In genomic region chr17:34584805-34585416, GRCh38 we compare ENCODE assay signal across 10 cellular contexts. TPM values are rescaled to one million over a fixed set of nuclear protein-coding genes. Genes with fewer than 3 reads are reported as not detected.
DNase-seq lines count a peak whose midpoint lies in the region; ATAC-seq, FAIRE-seq and TF ChIP-seq lines count a peak whose summit lies in the region.
"Had no signal": no experiment of that assay in that cellular context is flagged by ENCODE, and none has a peak within 500 bp of the region (broad histone marks: within the 10 kb centered on the region; RNA-seq: fewer than 3 reads in every experiment).

No MANE protein-coding gene starts in this region.

- H3K4me1 ChIP-seq in BE2C (peaks cover 6% of the 10 kb centered on the region), keratinocyte (ENCODE audit: control insufficient read depth, extremely low read depth, insufficient read depth, low read length) (peaks cover 3% of the 10 kb centered on the region), adrenal gland (replicated peaks in 1 of 2) (peaks cover 3 to 22% of the 10 kb centered on the region in 2 donors)

- no peak overlapping the region for H3K27ac ChIP-seq in keratinocyte (ENCODE audit: control insufficient read depth, insufficient read depth, low read length)
- no peak overlapping the region for H3K27ac ChIP-seq in adrenal gland
- H3K27ac ChIP-seq: KMS-11 had no signal

- H3K9me3 ChIP-seq in BE2C = no peaks in the 10 kb centered on the region
- no peaks in the 10 kb centered on the region for H3K9me3 ChIP-seq in keratinocyte (ENCODE audit: control insufficient read depth, low read depth, low read length)
- no peaks in the 10 kb centered on the region for H3K9me3 ChIP-seq in adrenal gland (replicated peaks in 1 of 3)

- no peak for ATAC-seq in GM21515 (IDR thresholded peaks at IDR 0.05; ENCODE audit: unreplicated experiment)

- H3K4me3 ChIP-seq in BE2C (ENCODE audit: low read depth, low read length) (no peak overlapping the region), keratinocyte (ENCODE audit: control insufficient read depth in 2 of 3, extremely low read depth in 1 of 3, insufficient read depth in 2 of 3, low read depth in 1 of 3, low read length in 3 of 3) (no peak overlapping the region), adrenal gland (no peak overlapping the region)

- no peak overlapping the region for H3K9ac ChIP-seq in keratinocyte (ENCODE audit: control insufficient read depth, extremely low read depth, insufficient read depth, low read length)
- H3K9ac ChIP-seq: KMS-11 had no signal

- no peaks in the 10 kb centered on the region for H3K36me3 Mint-ChIP-seq in HFFc6 (ENCODE audit: low read depth)
- H3K36me3 Mint-ChIP-seq: immature natural killer cell had no signal

- H3K9me3 Mint-ChIP-seq in HFFc6 = no peaks in the 10 kb centered on the region
- H3K9me3 Mint-ChIP-seq: immature natural killer cell had no signal

- TF ChIP-seq POLR2A in adrenal gland (IDR thresholded peaks at IDR 0.05) = no peak

- DNase-seq in BE2C = peak; percentile 71
- peak; percentile 41 for DNase-seq in HFFc6
- peak; percentile 69 for DNase-seq in SK-N-DZ (ENCODE audit: low spot score)
- DNase-seq in keratinocyte (ENCODE audit: low read depth, low spot score) = no peak
- no peak for DNase-seq in stimulated activated naive CD4-positive, alpha-beta T cell treated with Interleukin-2 at 50 U/mL for 16 hours (lab: John Stamatoyannopoulos, UW)
- no peak for DNase-seq in HK-2 (ENCODE audit: unreplicated experiment)
- no peak for DNase-seq in adrenal gland

- H3K27me3 ChIP-seq in BE2C (peaks cover 50% of the 10 kb centered on the region), keratinocyte (ENCODE audit: control insufficient read depth, extremely low read depth, insufficient read depth, low read length) (peaks cover 61% of the 10 kb centered on the region), adrenal gland (peaks cover 44% of the 10 kb centered on the region)

- TF ChIP-seq CTCF in BE2C (IDR thresholded peaks at IDR 0.05; ENCODE audit: low read depth, low read length) (peak; percentile 62), HFFc6 (IDR thresholded peaks at IDR 0.05) (peak; percentile 54; the same call in 1 of the 2 replicates), keratinocyte (optimal IDR thresholded peaks at IDR 0.05 in 1 of 3, IDR thresholded peaks at IDR 0.05 in 1 of 3, conservative IDR thresholded peaks at IDR 0.05 in 1 of 3; ENCODE audit: extremely low read depth in 1 of 3, insufficient read depth in 2 of 3, low read length in 3 of 3) (peak; percentile 35 to 43 (median 38)), adrenal gland (IDR thresholded peaks at IDR 0.05) (peak in 3 of 6 experiments; percentile 11 to 21 (median 18))

- H3K27ac Mint-ChIP-seq in HFFc6 = no peak overlapping the region
- H3K27ac Mint-ChIP-seq: immature natural killer cell had no signal

- H3K36me3 ChIP-seq in BE2C = no peaks in the 10 kb centered on the region
- H3K36me3 ChIP-seq in keratinocyte (ENCODE audit: control insufficient read depth in 2 of 2, extremely low read depth in 1 of 2, insufficient read depth in 2 of 2, low read length in 2 of 2) = no peaks in the 10 kb centered on the region
- no peaks in the 10 kb centered on the region for H3K36me3 ChIP-seq in adrenal gland (replicated peaks in 1 of 2)

- no peaks in the 10 kb centered on the region for H4K20me1 ChIP-seq in keratinocyte (ENCODE audit: control insufficient read depth, extremely low read depth, insufficient read depth, low read length)

- no peak overlapping the region for H3K4me3 Mint-ChIP-seq in HFFc6
- H3K4me3 Mint-ChIP-seq: immature natural killer cell had no signal

- H2AFZ ChIP-seq in keratinocyte (ENCODE audit: control insufficient read depth, low read length) = no peak overlapping the region

- H3K9me1 ChIP-seq in keratinocyte (ENCODE audit: control insufficient read depth, extremely low read depth, insufficient read depth, low read length) = no peaks in the 10 kb centered on the region

- FAIRE-seq in keratinocyte (lab: Jason Lieb, UNC) = no peak

- H3K4me2 ChIP-seq in keratinocyte (ENCODE audit: control insufficient read depth, extremely low read depth, insufficient read depth, low read depth, low read length) = no peak overlapping the region
- H3K4me2 ChIP-seq: KMS-11 had no signal

- no peaks in the 10 kb centered on the region for H3K79me2 ChIP-seq in keratinocyte (ENCODE audit: control insufficient read depth, insufficient read depth, low read length)

- WGBS in adrenal gland, 4 donors = 31 to 46% (median 36%) methylated on average over 9 to 12 of the region's 12 CpGs

- intact Hi-C loops in adrenal gland (cut with DNase I) = no loop called here

- no peaks in the 10 kb centered on the region for H3K4me1 Mint-ChIP-seq in HFFc6 (ENCODE audit: low read depth)

- dilution Hi-C loops in keratinocyte (cut with MboI; ENCODE audit: extremely low pct_ligation_motif_present, low sequenced_read_pairs) = no loop called here

- peaks cover 46% of the 10 kb centered on the region for H3K27me3 Mint-ChIP-seq in HFFc6 (ENCODE audit: insufficient read depth)

RNA-seq across cellular contexts. Expression of gene TMEM132E, which starts 5.5 kb away (rescaled TPM):
- 41.4 TPM for polyA plus RNA-seq in BE2C (2012; ENCODE audit: insufficient read depth, insufficient read length, low read depth)
- not detected for total RNA-seq in HFFc6 (2021; fragmentation: NEBNext Ultra II Directional; extraction: Animal tissue kit (Norgen Biotek cat#: 25700))
- polyA plus RNA-seq in SK-N-DZ (2014; cell fraction: cytosol; rRNA removed) = 17.8 and 23.5 TPM in 2 replicates
- polyA plus RNA-seq in SK-N-DZ (2014; cell fraction: nucleus; rRNA removed) = 29.9 and 41.7 TPM in 2 replicates
- polyA plus RNA-seq in keratinocyte (not detected in 3 replicates), adrenal gland (under 1 TPM; 0.07 to 0.24 (median 0.11) TPM)
- not detected for polyA plus RNA-seq in keratinocyte (2011; ENCODE audit: low read depth)
- polyA plus RNA-seq in keratinocyte (2011; cell fraction: cytosol; rRNA removed) = not detected in 2 replicates
- not detected in 2 replicates for polyA plus RNA-seq in keratinocyte (2011; cell fraction: nucleus; rRNA removed)
- not detected in 2 replicates for polyA plus RNA-seq in keratinocyte (2012; ENCODE audit: low replicate concordance)
- not detected in 3 replicates for polyA minus RNA-seq in keratinocyte
- polyA minus RNA-seq in keratinocyte (2011; cell fraction: cytosol; rRNA and poly(A)+ RNA removed) = not detected
- polyA minus RNA-seq in keratinocyte (2011; cell fraction: nucleus; rRNA and poly(A)+ RNA removed) = not detected in 2 replicates
- 1 to 10 TPM in 1 of 8 donors, under 1 TPM in 6, not detected in 1; 0.07 to 1.1 (median 0.23) TPM for total RNA-seq in adrenal gland

Comparison
In these comparisons a context has a peak if more than half of its experiments do, and no peak if none do; other contexts are left out.
1. DNase-seq: peak in BE2C (single experiment), HFFc6 (single experiment) and SK-N-DZ (single experiment); none in keratinocyte (single experiment), stimulated activated naive CD4-positive, alpha-beta T cell treated with Interleukin-2 at 50 U/mL for 16 hours (single experiment), HK-2 (single experiment) and adrenal gland (0 of 7).